In genomic region chr5:167701103-167701502, GRCh38 we compare ENCODE assay signal across 29 cellular contexts.
"Had no signal": no experiment of that assay in that cellular context is flagged by ENCODE, and none has a peak within 500 bp of the region (broad histone marks: within the 10 kb centered on the region; RNA-seq: fewer than 3 reads in every experiment).

No MANE protein-coding gene starts in this region.

- H3K4me1 Mint-ChIP-seq: activated CD4-positive, alpha-beta memory T cell treated with anti-CD3 and anti-CD28 coated beads, Interleukin-2, amount 10 ng/mL, durations not matched to agents 7 days and 5 days; activated naive CD8-positive, alpha-beta T cell treated with anti-CD3 and anti-CD28 coated beads, Interleukin-2, amount 50 U/mL, for 24 hours; immature natural killer cell; stimulated activated memory B cell treated with anti-CD40 and anti-IgM and Interleukin-4, amounts not matched to agents 10 μg/mL and 1 μg/mL and 100 μg/mL, for 72 hours; T-helper 17 cell had no signal

- DNase-seq: activated CD4-positive, alpha-beta memory T cell treated with anti-CD3 and anti-CD28 coated beads, Interleukin-2, amount 10 ng/mL, durations not matched to agents 7 days and 5 days; activated CD4-positive, alpha-beta T cell treated with anti-CD3 and anti-CD28 coated beads for 48 hours; activated CD4-positive, CD25-positive, alpha-beta regulatory T cell; activated gamma-delta T cell; activated naive CD4-positive, alpha-beta T cell treated with anti-CD3 and anti-CD28 coated beads, Interleukin-2, amount 50 U/mL, for 16 hours; activated naive CD8-positive, alpha-beta T cell treated with anti-CD3 and anti-CD28 coated beads, Interleukin-2, amount 50 U/mL, for 24 hours; body of pancreas; caudate nucleus; effector CD4-positive, alpha-beta T cell; glutamatergic neuron; immature natural killer cell; kidney glomerular epithelial cell; left ventricle myocardium superior; pancreas; right cardiac atrium; stimulated activated CD4-positive, alpha-beta T cell treated with anti-CD3 and anti-CD28 coated beads, Interleukin-2, amount 100 ng/mL, for 24 hours; stomach; T-helper 17 cell had no signal

- H3K4me1 ChIP-seq: body of pancreas, pancreas, stomach, suprapubic skin, tibial nerve had no signal

- H3K27ac Mint-ChIP-seq: activated CD4-positive, alpha-beta memory T cell treated with anti-CD3 and anti-CD28 coated beads, Interleukin-2, amount 10 ng/mL, durations not matched to agents 7 days and 5 days; activated naive CD8-positive, alpha-beta T cell treated with anti-CD3 and anti-CD28 coated beads, Interleukin-2, amount 50 U/mL, for 24 hours; activated T-helper 1 cell treated with anti-CD3 and anti-CD28 coated beads, Interleukin-12 subunit alpha, Interleukin-12 subunit beta, Interleukin-2, Interleukin-4 antibody, amounts not matched to agents 30 ng/mL and 10 ng/mL and 1 ng/mL, durations not matched to agents 14 hours and 24 hours and 36 hours; dendritic cell treated with granulocyte-macrophage colony-stimulating factor and Interleukin-4, amounts not matched to agents 40 ng/mL and 50 ng/mL, for 4 days; immature natural killer cell; nephron; stimulated activated memory B cell treated with anti-CD40 and anti-IgM and Interleukin-4, amounts not matched to agents 10 μg/mL and 1 μg/mL and 100 μg/mL, for 72 hours; T-helper 17 cell had no signal

- H3K27ac ChIP-seq: body of pancreas, neutrophil, pancreas, stomach, suprapubic skin, tibial nerve had no signal

- H3K36me3 Mint-ChIP-seq: immature natural killer cell; stimulated activated memory B cell treated with anti-CD40 and anti-IgM and Interleukin-4, amounts not matched to agents 10 μg/mL and 1 μg/mL and 100 μg/mL, for 72 hours had no signal

- H3K9me3 ChIP-seq: body of pancreas, neutrophil, pancreas, stomach, suprapubic skin, tibial nerve had no signal

- H3K4me3 Mint-ChIP-seq: activated CD4-positive, alpha-beta memory T cell treated with anti-CD3 and anti-CD28 coated beads, Interleukin-2, amount 10 ng/mL, durations not matched to agents 7 days and 5 days; activated naive CD8-positive, alpha-beta T cell treated with anti-CD3 and anti-CD28 coated beads, Interleukin-2, amount 50 U/mL, for 24 hours; activated T-helper 1 cell treated with anti-CD3 and anti-CD28 coated beads, Interleukin-12 subunit alpha, Interleukin-12 subunit beta, Interleukin-2, Interleukin-4 antibody, amounts not matched to agents 30 ng/mL and 10 ng/mL and 1 ng/mL, durations not matched to agents 14 hours and 24 hours and 36 hours; dendritic cell treated with granulocyte-macrophage colony-stimulating factor and Interleukin-4, amounts not matched to agents 40 ng/mL and 50 ng/mL, for 4 days; immature natural killer cell; nephron; stimulated activated memory B cell treated with anti-CD40 and anti-IgM and Interleukin-4, amounts not matched to agents 10 μg/mL and 1 μg/mL and 100 μg/mL, for 72 hours; T-helper 17 cell had no signal

- H3K79me2 ChIP-seq: hepatocyte had no signal

- H3K36me3 ChIP-seq: neutrophil, pancreas, stomach, suprapubic skin, tibial nerve had no signal

- ATAC-seq: activated naive CD8-positive, alpha-beta T cell treated with anti-CD3 and anti-CD28 coated beads, Interleukin-2, amount 50 U/mL, for 24 hours; body of pancreas; left ventricle myocardium superior; pancreas; right cardiac atrium; stimulated activated memory B cell treated with anti-CD40 and anti-IgM and Interleukin-4, amounts not matched to agents 10 μg/mL and 1 μg/mL and 100 μg/mL, for 72 hours; T-helper 17 cell had no signal

- H3K27me3 ChIP-seq: body of pancreas, hepatocyte, neutrophil, pancreas, stomach, suprapubic skin, tibial nerve had no signal

- H3K4me2 ChIP-seq: hepatocyte had no signal

- H3K9me3 Mint-ChIP-seq: activated naive CD8-positive, alpha-beta T cell treated with anti-CD3 and anti-CD28 coated beads, Interleukin-2, amount 50 U/mL, for 24 hours; activated T-helper 1 cell treated with anti-CD3 and anti-CD28 coated beads, Interleukin-12 subunit alpha, Interleukin-12 subunit beta, Interleukin-2, Interleukin-4 antibody, amounts not matched to agents 30 ng/mL and 10 ng/mL and 1 ng/mL, durations not matched to agents 14 hours and 24 hours and 36 hours; dendritic cell treated with granulocyte-macrophage colony-stimulating factor and Interleukin-4, amounts not matched to agents 40 ng/mL and 50 ng/mL, for 4 days had no signal

- H2AFZ ChIP-seq: hepatocyte had no signal

- H3K4me3 ChIP-seq: body of pancreas, hepatocyte, pancreas, skin epidermis, stomach, suprapubic skin, tibial nerve had no signal

- FAIRE-seq: frontal cortex, pancreas, urothelium cell line had no signal

- H3K27me3 Mint-ChIP-seq: activated CD4-positive, alpha-beta memory T cell treated with anti-CD3 and anti-CD28 coated beads, Interleukin-2, amount 10 ng/mL, durations not matched to agents 7 days and 5 days; activated naive CD8-positive, alpha-beta T cell treated with anti-CD3 and anti-CD28 coated beads, Interleukin-2, amount 50 U/mL, for 24 hours; dendritic cell treated with granulocyte-macrophage colony-stimulating factor and Interleukin-4, amounts not matched to agents 40 ng/mL and 50 ng/mL, for 4 days; stimulated activated memory B cell treated with anti-CD40 and anti-IgM and Interleukin-4, amounts not matched to agents 10 μg/mL and 1 μg/mL and 100 μg/mL, for 72 hours; T-helper 17 cell had no signal
